1 cellular context compared by ENCODE assay signal in genomic region chr22:30073743-30074142, GRCh38.
TF ChIP-seq lines count a peak whose summit lies in the region.

No MANE protein-coding gene starts in this region.

TF ChIP-seq in K562, 482 proteins besides CTCF, POLR2A, EP300 and RAD21:
- TF ChIP-seq GATA2 (CRISPR knock-in tag; IDR thresholded peaks at IDR 0.05): no peak
- no peak for TF ChIP-seq YBX1 (IDR thresholded peaks at IDR 0.05)
- TF ChIP-seq BCLAF1 (IDR thresholded peaks at IDR 0.05; ENCODE audit: borderline replicate concordance in 1 of 2, control insufficient read depth in 1 of 2, low read depth in 2 of 2, low read length in 1 of 2): no peak
- TF ChIP-seq SPI1 (IDR thresholded peaks at IDR 0.05; ENCODE audit: borderline replicate concordance, low read depth, low read length): no peak
- no peak for TF ChIP-seq THAP7 (CRISPR knock-in tag; IDR thresholded peaks at IDR 0.05)
- TF ChIP-seq E2F4 (CRISPR knock-in tag; IDR thresholded peaks at IDR 0.05; ENCODE audit: low read depth): no peak
- TF ChIP-seq DDX20 (tag; IDR thresholded peaks at IDR 0.05; ENCODE audit: low read depth): no peak
- TF ChIP-seq ZNF316 (IDR thresholded peaks at IDR 0.05): peak; percentile 52
- 0 out of 2 replicates have a peak, but pooled peaks have one; percentile 5 for TF ChIP-seq C11orf30 (IDR thresholded peaks at IDR 0.05; ENCODE audit: low read depth)
- no peak for TF ChIP-seq HBP1 (CRISPR knock-in tag; IDR thresholded peaks at IDR 0.05)
